ENCODE assay signal across 1 cellular context in genomic region chr1:235503333-235504121, GRCh38.
TF ChIP-seq lines count a peak whose summit lies in the region.

No MANE protein-coding gene starts in this region.

TF ChIP-seq in HepG2, 621 proteins besides CTCF, POLR2A, EP300 and RAD21 (continued from another document and continues in another):
- TF ChIP-seq ZBED4 (CRISPR knock-in tag; IDR thresholded peaks at IDR 0.05; ENCODE audit: borderline replicate concordance), result no peak
- TF ChIP-seq ZNF816 (CRISPR knock-in tag; IDR thresholded peaks at IDR 0.05; ENCODE audit: borderline replicate concordance), result 0 out of 2 replicates have a peak, but pooled peaks have one; percentile 7
- TF ChIP-seq KLF12 (CRISPR knock-in tag; IDR thresholded peaks at IDR 0.05; ENCODE audit: borderline replicate concordance), result 0 out of 2 replicates have a peak, but pooled peaks have one; percentile 14
- TF ChIP-seq AHDC1 (CRISPR knock-in tag; IDR thresholded peaks at IDR 0.05; ENCODE audit: borderline replicate concordance), result peak; percentile 27; the same call in 1 of the 2 replicates
- no peak for TF ChIP-seq HIVEP1 (CRISPR knock-in tag; IDR thresholded peaks at IDR 0.05)
- TF ChIP-seq ISL2 (CRISPR knock-in tag; IDR thresholded peaks at IDR 0.05), result peak; percentile 20; the same call in 1 of the 2 replicates
- TF ChIP-seq ATF2 (CRISPR knock-in tag; IDR thresholded peaks at IDR 0.05), result no peak
- TF ChIP-seq SAP130 (CRISPR knock-in tag; IDR thresholded peaks at IDR 0.05; ENCODE audit: low read depth), result peak; percentile 7; the same call in 1 of the 2 replicates
- peak; percentile 70 for TF ChIP-seq ASH2L (IDR thresholded peaks at IDR 0.05; ENCODE audit: insufficient read length, low read depth, low read length)
- 0 out of 2 replicates have a peak, but pooled peaks have one; percentile 41 for TF ChIP-seq ZNF552 (CRISPR knock-in tag; IDR thresholded peaks at IDR 0.05; ENCODE audit: borderline replicate concordance)
- 0 out of 2 replicates have a peak, but pooled peaks have one; percentile 35 for TF ChIP-seq ZNF317 (CRISPR knock-in tag; IDR thresholded peaks at IDR 0.05)
- TF ChIP-seq ZNF337 (CRISPR knock-in tag; IDR thresholded peaks at IDR 0.05; ENCODE audit: borderline replicate concordance, low read depth), result 0 out of 2 replicates have a peak, but pooled peaks have one; percentile 12
- TF ChIP-seq ZNF549 (CRISPR knock-in tag; IDR thresholded peaks at IDR 0.05), result no peak
- 0 out of 2 replicates have a peak, but pooled peaks have one; percentile 14 for TF ChIP-seq ZNF547 (CRISPR knock-in tag; IDR thresholded peaks at IDR 0.05)
- 0 out of 2 replicates have a peak, but pooled peaks have one; percentile 8 for TF ChIP-seq FOXA3 (CRISPR knock-in tag; IDR thresholded peaks at IDR 0.05)
- TF ChIP-seq ZBTB43 (CRISPR knock-in tag; conservative IDR thresholded peaks at IDR 0.05), result 0 out of 2 replicates have a peak, but pooled peaks have one; percentile 2
- peak; percentile 22 for TF ChIP-seq YY1 (IDR thresholded peaks at IDR 0.05; ENCODE audit: insufficient read depth, insufficient replicate concordance, low read depth, low read length)
- TF ChIP-seq HMG20B (CRISPR knock-in tag; conservative IDR thresholded peaks at IDR 0.05), result no peak
- TF ChIP-seq CSRNP1 (CRISPR knock-in tag; IDR thresholded peaks at IDR 0.05), result 0 out of 2 replicates have a peak, but pooled peaks have one; percentile 14
- peak; percentile 3; the same call in 1 of the 2 replicates for TF ChIP-seq E2F1 (CRISPR knock-in tag; IDR thresholded peaks at IDR 0.05)
- no peak for TF ChIP-seq THRA (CRISPR knock-in tag; IDR thresholded peaks at IDR 0.05; ENCODE audit: borderline replicate concordance)
- no peak for TF ChIP-seq TAF1 (CRISPR knock-in tag; IDR thresholded peaks at IDR 0.05)
- TF ChIP-seq ZNF17 (CRISPR knock-in tag; IDR thresholded peaks at IDR 0.05), result no peak
- no peak for TF ChIP-seq RNF2 (conservative IDR thresholded peaks at IDR 0.05; ENCODE audit: low read depth)
- TF ChIP-seq PLRG1 (conservative IDR thresholded peaks at IDR 0.05), result no peak
- TF ChIP-seq, protein P1, sequence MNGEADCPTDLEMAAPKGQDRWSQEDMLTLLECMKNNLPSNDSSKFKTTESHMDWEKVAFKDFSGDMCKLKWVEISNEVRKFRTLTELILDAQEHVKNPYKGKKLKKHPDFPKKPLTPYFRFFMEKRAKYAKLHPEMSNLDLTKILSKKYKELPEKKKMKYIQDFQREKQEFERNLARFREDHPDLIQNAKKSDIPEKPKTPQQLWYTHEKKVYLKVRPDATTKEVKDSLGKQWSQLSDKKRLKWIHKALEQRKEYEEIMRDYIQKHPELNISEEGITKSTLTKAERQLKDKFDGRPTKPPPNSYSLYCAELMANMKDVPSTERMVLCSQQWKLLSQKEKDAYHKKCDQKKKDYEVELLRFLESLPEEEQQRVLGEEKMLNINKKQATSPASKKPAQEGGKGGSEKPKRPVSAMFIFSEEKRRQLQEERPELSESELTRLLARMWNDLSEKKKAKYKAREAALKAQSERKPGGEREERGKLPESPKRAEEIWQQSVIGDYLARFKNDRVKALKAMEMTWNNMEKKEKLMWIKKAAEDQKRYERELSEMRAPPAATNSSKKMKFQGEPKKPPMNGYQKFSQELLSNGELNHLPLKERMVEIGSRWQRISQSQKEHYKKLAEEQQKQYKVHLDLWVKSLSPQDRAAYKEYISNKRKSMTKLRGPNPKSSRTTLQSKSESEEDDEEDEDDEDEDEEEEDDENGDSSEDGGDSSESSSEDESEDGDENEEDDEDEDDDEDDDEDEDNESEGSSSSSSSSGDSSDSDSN (CRISPR knock-in tag; IDR thresholded peaks at IDR 0.05), result 0 out of 2 replicates have a peak, but pooled peaks have one; percentile 24
- TF ChIP-seq GABPB1 (CRISPR knock-in tag; IDR thresholded peaks at IDR 0.05), result no peak
- TF ChIP-seq ZNF670 (CRISPR knock-in tag; IDR thresholded peaks at IDR 0.05; ENCODE audit: borderline replicate concordance), result 0 out of 2 replicates have a peak, but pooled peaks have one; percentile 20
- TF ChIP-seq DBP (CRISPR knock-in tag; IDR thresholded peaks at IDR 0.05; ENCODE audit: not compliant biosample characterization), result peak; percentile 7
- 0 out of 2 replicates have a peak, but pooled peaks have one; percentile 31 for TF ChIP-seq ELF3 (CRISPR knock-in tag; IDR thresholded peaks at IDR 0.05)
- TF ChIP-seq CSRNP2 (CRISPR knock-in tag; conservative IDR thresholded peaks at IDR 0.05; ENCODE audit: low read depth), result no peak
